ENCODE assay signal across 22 cellular contexts in genomic region chr16:20838250-20838649, GRCh38.
"Had no signal": no experiment of that assay in that cellular context is flagged by ENCODE, and none has a peak within 500 bp of the region (broad histone marks: within the 10 kb centered on the region; RNA-seq: fewer than 3 reads in every experiment).

No MANE protein-coding gene starts in this region.

- H3K27ac Mint-ChIP-seq: natural killer cell treated with Interleukin-12 subunit alpha and Interleukin-12 subunit beta and Interleukin-15 and Interleukin-18, amount 100 ng/mL, for 72 hours; stimulated activated naive B cell treated with anti-CD40 and anti-IgM and Interleukin-4, amounts not matched to agents 10 μg/mL and 1 μg/mL and 100 μg/mL, for 72 hours had no signal

- H3K27me3 ChIP-seq: brain microvascular endothelial cell, neutrophil, pancreas, spleen had no signal

- H3K4me1 Mint-ChIP-seq: central memory CD8-positive, alpha-beta T cell had no signal

- H3K4me3 Mint-ChIP-seq: central memory CD8-positive, alpha-beta T cell; natural killer cell treated with Interleukin-12 subunit alpha and Interleukin-12 subunit beta and Interleukin-15 and Interleukin-18, amount 100 ng/mL, for 72 hours; stimulated activated naive B cell treated with anti-CD40 and anti-IgM and Interleukin-4, amounts not matched to agents 10 μg/mL and 1 μg/mL and 100 μg/mL, for 72 hours had no signal

- H3K9me3 ChIP-seq: neutrophil, pancreas had no signal

- H3K36me3 ChIP-seq: brain microvascular endothelial cell, lower lobe of right lung, neutrophil, pancreas had no signal

- H3K9me3 Mint-ChIP-seq: central memory CD8-positive, alpha-beta T cell; natural killer cell treated with Interleukin-12 subunit alpha and Interleukin-12 subunit beta and Interleukin-15 and Interleukin-18, amount 100 ng/mL, for 72 hours had no signal

- H3K4me1 ChIP-seq: lower lobe of right lung, pancreas had no signal

- H3K27me3 Mint-ChIP-seq: central memory CD8-positive, alpha-beta T cell; natural killer cell treated with Interleukin-12 subunit alpha and Interleukin-12 subunit beta and Interleukin-15 and Interleukin-18, amount 100 ng/mL, for 72 hours; stimulated activated naive B cell treated with anti-CD40 and anti-IgM and Interleukin-4, amounts not matched to agents 10 μg/mL and 1 μg/mL and 100 μg/mL, for 72 hours had no signal

- ATAC-seq: lower lobe of right lung; natural killer cell treated with Interleukin-12 subunit alpha and Interleukin-12 subunit beta and Interleukin-15 and Interleukin-18, amount 100 ng/mL, for 72 hours; pancreas; sciatic nerve; stimulated activated naive B cell treated with anti-CD40 and anti-IgM and Interleukin-4, amounts not matched to agents 10 μg/mL and 1 μg/mL and 100 μg/mL, for 72 hours had no signal

- DNase-seq: activated CD4-positive, alpha-beta T cell treated with anti-CD3 and anti-CD28 coated beads for 1 hour; activated CD8-positive, alpha-beta memory T cell treated with anti-CD3 and anti-CD28 coated beads for 24 hours; activated CD8-positive, alpha-beta memory T cell treated with anti-CD3 and anti-CD28 coated beads, Interleukin-2, amount 50 U/mL, for 48 hours; activated effector memory CD4-positive, alpha-beta T cell treated with Interleukin-2 at 50 U/mL for 16 hours; activated naive CD4-positive, alpha-beta T cell treated with anti-CD3 and anti-CD28 coated beads, Interleukin-2, amount 50 U/mL, for 16 hours; activated T-cell treated with anti-CD3 and anti-CD28 coated beads, Interleukin-2, amount 50 U/mL, for 48 hours; aorta; brain microvascular endothelial cell; cortex of kidney; effector CD4-positive, alpha-beta T cell; hypothalamus; islet precursor cell; lower lobe of right lung; pancreas; spleen; stimulated activated CD4-positive, alpha-beta T cell treated with anti-CD3 and anti-CD28 coated beads, Interleukin-4, amount 100 ng/mL, for 4 hours; stimulated activated naive B cell treated with anti-CD40 and anti-IgM and Interleukin-4, amounts not matched to agents 10 μg/mL and 1 μg/mL and 100 μg/mL, for 72 hours; WERI-Rb-1 had no signal

- H3K4me3 ChIP-seq: lower lobe of right lung, pancreas, spleen had no signal

- H3K27ac ChIP-seq: brain microvascular endothelial cell, lower lobe of right lung, neutrophil, pancreas, spleen, WERI-Rb-1 had no signal
